Comparison of ENCODE assay signal across 11 cellular contexts in the genomic region with DNA sequence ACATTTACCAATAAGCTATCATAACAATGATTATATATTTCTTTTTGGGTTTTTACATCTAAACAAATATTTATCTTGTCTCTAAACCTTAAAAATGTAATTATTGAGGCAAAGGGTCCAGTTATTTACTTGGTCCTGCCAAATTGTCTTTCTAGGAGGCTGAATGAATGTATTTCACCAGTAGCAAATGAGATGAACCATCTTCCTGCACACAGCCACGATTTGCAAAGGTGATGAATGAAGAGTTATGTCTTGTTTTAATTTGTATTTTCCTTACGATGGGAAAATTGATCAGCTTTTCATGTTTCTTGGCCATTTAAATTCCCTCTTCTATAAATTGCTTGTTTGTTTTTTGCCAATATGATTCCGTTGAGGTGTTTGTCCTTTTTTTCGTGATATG. TPM values are rescaled to one million over a fixed set of nuclear protein-coding genes. Genes with fewer than 3 reads are reported as not detected.
DNase-seq lines count a peak whose midpoint lies in the region; ATAC-seq, FAIRE-seq and TF ChIP-seq lines count a peak whose summit lies in the region.
"Had no signal": no experiment of that assay in that cellular context is flagged by ENCODE, and none has a peak within 500 bp of the region (broad histone marks: within the 10 kb centered on the region; RNA-seq: fewer than 3 reads in every experiment).

No MANE protein-coding gene starts in this region.

- H3K27ac Mint-ChIP-seq in CD14-positive monocyte (peak overlapping the region in 6 of 7 donors; percentile 4 to 98 (median 67)), H9 (no peak overlapping the region)

- no peak for TF ChIP-seq CTCF in CD14-positive monocyte (IDR thresholded peaks at IDR 0.05)
- no peak for TF ChIP-seq CTCF in MM.1S (IDR thresholded peaks at IDR 0.05; ENCODE audit: low read length)
- no peak for TF ChIP-seq CTCF in coronary artery (IDR thresholded peaks at IDR 0.05)
- TF ChIP-seq CTCF in ovary (IDR thresholded peaks at IDR 0.05): no peak
- TF ChIP-seq CTCF in H9 (conservative IDR thresholded peaks at IDR 0.05): no peak

- H3K4me3 Mint-ChIP-seq in CD14-positive monocyte (peak overlapping the region; percentile 72 to 91), H9 (no peak overlapping the region)

- H2BK20ac ChIP-seq in H9 (ENCODE audit: low read depth, low read length, poor library complexity, severe bottlenecking): no peak overlapping the region

- H3K4me1 ChIP-seq in MM.1S (ENCODE audit: low read length) (peaks cover 15% of the 10 kb centered on the region), ovary (ENCODE audit: insufficient read depth) (peaks cover 8% of the 10 kb centered on the region), H9 (ENCODE audit: insufficient read depth, low read length) (no peaks in the 10 kb centered on the region)

- no peaks in the 10 kb centered on the region for H3K27me3 ChIP-seq in MM.1S (replicated peaks; ENCODE audit: insufficient read depth, low read length)
- no peaks in the 10 kb centered on the region for H3K27me3 ChIP-seq in ovary
- no peaks in the 10 kb centered on the region; the same call in 1 of the 2 replicates for H3K27me3 ChIP-seq in H9 (ENCODE audit: insufficient read depth, low read length)

- peaks cover 9% of the 10 kb centered on the region for H3F3A ChIP-seq in MM.1S (ENCODE audit: insufficient read depth, low read length)

- no peak overlapping the region for H2BK120ac ChIP-seq in H9 (ENCODE audit: low read depth, low read length, poor library complexity, severe bottlenecking)

- H3K18ac ChIP-seq in H9 (ENCODE audit: insufficient read length, low read depth, low read length): no peak overlapping the region

- H3K9me3 ChIP-seq in MM.1S (replicated peaks; ENCODE audit: insufficient read depth, low read length): no peaks in the 10 kb centered on the region
- no peaks in the 10 kb centered on the region for H3K9me3 ChIP-seq in ovary
- H3K9me3 ChIP-seq in H9 (ENCODE audit: control insufficient read depth, low read depth, low read length): no peaks in the 10 kb centered on the region

- H4K5ac ChIP-seq in H9 (ENCODE audit: insufficient read length, low read depth, low read length): no peak overlapping the region

- FAIRE-seq in urothelium cell line (lab: Jason Lieb, UNC): no peak
- FAIRE-seq: TTC549 had no signal

- H3K4ac ChIP-seq in H9 (ENCODE audit: low read depth, low read length): no peak overlapping the region

- DNase-seq in CD14-positive monocyte (ENCODE audit: low spot score) (no peak), MM.1S (no peak), coronary artery (ENCODE audit: low spot score) (no peak), ovary (no peak), H9 (no peak), NCI-H526 (lab: John Stamatoyannopoulos, UW) (no peak), urothelium cell line (ENCODE audit: low spot score) (no peak)
- DNase-seq: GOT3, occipital lobe had no signal

- intact Hi-C loops in CD14-positive monocyte (cut with micrococcal nuclease): loop anchor here (5.0 to 10.0 kb wide), 4 partner anchors 90 to 247 kb away; a partner anchor contains a TSS
- intact Hi-C loops in ovary (cut with DNase I): no loop called here

- H3K9ac ChIP-seq in MM.1S (ENCODE audit: low read length) (peak overlapping the region; percentile 81; the same call in 1 of the 2 replicates), H9 (ENCODE audit: extremely low read depth, insufficient read length, low read length) (no peak overlapping the region)

- H4K20me1 ChIP-seq in MM.1S (ENCODE audit: insufficient read depth, low read length) (no peaks in the 10 kb centered on the region), H9 (ENCODE audit: control insufficient read depth, insufficient read depth, insufficient read length) (no peaks in the 10 kb centered on the region)

- no peak overlapping the region for H3T11ph ChIP-seq in H9 (ENCODE audit: low read length)

- no peak overlapping the region for H4K91ac ChIP-seq in H9 (ENCODE audit: insufficient read length, low read depth, low read length)

- peaks cover 0 to 2% (median 0%) of the 10 kb centered on the region in 7 donors for H3K9me3 Mint-ChIP-seq in CD14-positive monocyte
- H3K9me3 Mint-ChIP-seq in H9: no peaks in the 10 kb centered on the region

- no peaks in the 10 kb centered on the region for H3K79me1 ChIP-seq in H9 (ENCODE audit: insufficient read depth, low read depth, low read length, poor library complexity, severe bottlenecking)

- H2BK12ac ChIP-seq in H9 (ENCODE audit: insufficient read length, low read depth, low read length): no peak overlapping the region

- no peak overlapping the region for H3K14ac ChIP-seq in H9 (ENCODE audit: insufficient read depth, low read length)

- H3K36me3 ChIP-seq in MM.1S (replicated peaks; ENCODE audit: insufficient read depth, low read length) (no peaks in the 10 kb centered on the region), ovary (no peaks in the 10 kb centered on the region)

- no peak overlapping the region for H3K56ac ChIP-seq in H9 (ENCODE audit: insufficient read length, low read depth, low read length)

- no peak for TF ChIP-seq EP300 in ovary (IDR thresholded peaks at IDR 0.05)

- no peak overlapping the region for H3K23ac ChIP-seq in H9 (ENCODE audit: insufficient read length, low read depth, low read length)

- no peaks in the 10 kb centered on the region for H3K9me2 ChIP-seq in MM.1S (replicated peaks; ENCODE audit: insufficient read depth, low read length)

- H3K4me1 Mint-ChIP-seq in CD14-positive monocyte: peaks cover 77% of the 10 kb centered on the region
- peaks cover 0 to 5% of the 10 kb centered on the region in 2 experiments; a peak in 2 of 4 replicates for H3K4me1 Mint-ChIP-seq in H9

- peaks cover 0 to 2% (median 0%) of the 10 kb centered on the region in 3 donors for H3K27me3 Mint-ChIP-seq in CD14-positive monocyte (ENCODE audit: low read depth in 3 of 3)
- peaks cover 17% of the 10 kb centered on the region for H3K27me3 Mint-ChIP-seq in H9 (ENCODE audit: low read depth)

- H4K8ac ChIP-seq in H9 (replicated peaks; ENCODE audit: insufficient read length, low read depth, low read length): no peak overlapping the region

- no peak for TF ChIP-seq POLR2A in ovary (IDR thresholded peaks at IDR 0.05)

- no peak overlapping the region for H2BK15ac ChIP-seq in H9 (ENCODE audit: low read depth, low read length)

- H2AK5ac ChIP-seq in H9 (ENCODE audit: insufficient read length, low read length): no peak overlapping the region

- no peak for ATAC-seq in HG02759 (IDR thresholded peaks at IDR 0.05; ENCODE audit: unreplicated experiment)

- H2AFZ ChIP-seq in MM.1S (ENCODE audit: low read length) (no peak overlapping the region), H9 (ENCODE audit: low read length) (no peak overlapping the region)

- peaks cover 26 to 27% of the 10 kb centered on the region in 2 donors for H3K36me3 Mint-ChIP-seq in CD14-positive monocyte
- no peaks in the 10 kb centered on the region for H3K36me3 Mint-ChIP-seq in H9 (ENCODE audit: insufficient read depth in 1 of 3, low read depth in 3 of 3)

- H3K79me2 ChIP-seq in MM.1S (ENCODE audit: low read length) (peaks cover 60% of the 10 kb centered on the region), H9 (ENCODE audit: insufficient read depth, low read length) (no peaks in the 10 kb centered on the region)

- H3K4me2 ChIP-seq in MM.1S (ENCODE audit: low read depth, low read length) (peak overlapping the region; percentile 99), H9 (ENCODE audit: insufficient read depth, insufficient read length, low read length) (no peak overlapping the region)

- H3K4me3 ChIP-seq in MM.1S (ENCODE audit: low read length): peak overlapping the region; percentile 89
- H3K4me3 ChIP-seq in coronary artery: peak overlapping the region; percentile 85
- peak overlapping the region; percentile 53 for H3K4me3 ChIP-seq in ovary

- no peak overlapping the region for H2BK5ac ChIP-seq in H9 (ENCODE audit: insufficient read length, low read length)

- no peaks in the 10 kb centered on the region for H3K23me2 ChIP-seq in H9 (ENCODE audit: insufficient read length, low read depth, low read length, poor library complexity, severe bottlenecking)

- H3K27ac ChIP-seq in MM.1S (ENCODE audit: low read length): no peak overlapping the region; the same call in 1 of the 2 replicates
- H3K27ac ChIP-seq in coronary artery: no peak overlapping the region
- peak overlapping the region in 1 of 2 donors; percentile 79 for H3K27ac ChIP-seq in ovary
- no peak overlapping the region for H3K27ac ChIP-seq in H9 (ENCODE audit: insufficient read length, low read depth, low read length)

- 11 to 42% (median 13%) methylated on average over 4 of the region's 4 CpGs for WGBS in ovary, 3 donors
- WGBS in H9 (ENCODE audit: extremely low coverage, insufficient read length, low lambda C conversion rate): no CpG with 5 or more reads among the region's 4 CpGs

RNA-seq across cellular contexts. Expression of a gene that starts 1.4 kb away (rescaled TPM):
- polyA plus RNA-seq in CD14-positive monocyte: 10 to 100 TPM; 68.1 to 97.4 TPM
- total RNA-seq in ovary: 10 to 100 TPM; 70.0 to 89.6 (median 75.0) TPM
- 10 to 100 TPM; 63.1 to 82.6 TPM for polyA plus RNA-seq in ovary
- 0.28 and 0.86 TPM in 2 replicates for total RNA-seq in H9 (2021)

Comparison
In these comparisons a context has a peak if more than half of its experiments do, and no peak if none do; other contexts are left out.
1. H3K27ac Mint-ChIP-seq: peak in CD14-positive monocyte (6 of 7); none in H9 (0 of 3).
2. H3K4me3 Mint-ChIP-seq: peak in CD14-positive monocyte (2 of 2); none in H9 (0 of 2).
3. RNA of a gene that starts 1.4 kb away (total RNA-seq): 70.0 to 89.6 TPM in ovary; 0.28 to 0.86 TPM in H9; every median in the first group is over 10 times any median in the second.
4. intact Hi-C loops: an anchor here in CD14-positive monocyte (5.0 to 10.0 kb wide); none called in ovary.
5. Peak in every context shown above with its lines, with median percentiles within 50 percentile points of each other: H3K4me3 ChIP-seq.